ENCODE assay signal across 8 cellular contexts in genomic region chr2:171893824-171894611, GRCh38. TPM values are rescaled to one million over a fixed set of nuclear protein-coding genes. Genes with fewer than 3 reads are reported as not detected.
DNase-seq lines count a peak whose midpoint lies in the region; TF ChIP-seq lines count a peak whose summit lies in the region.

Gene SLC25A12, minus strand, starts transcription at chr2:171894244. Its CDS starts 30 bp downstream, at chr2:171894214.

- no peak within 1 kb of the TSS for H4K8ac ChIP-seq in H9 (replicated peaks; ENCODE audit: insufficient read length, low read depth, low read length)

- no peak within 1 kb of the TSS for H2BK12ac ChIP-seq in H9 (ENCODE audit: insufficient read length, low read depth, low read length)

- H3K4me3 ChIP-seq in MG63 (peak within 1 kb of the TSS; percentile 90), SK-N-MC (peak within 1 kb of the TSS; percentile 82), neutrophil (ENCODE audit: low read depth in 1 of 2, low read length in 1 of 2) (peak within 1 kb of the TSS; percentile 67 to 86)

- H3T11ph ChIP-seq in H9 (ENCODE audit: low read length), result no peak within 1 kb of the TSS

- peaks cover 1% of the 10 kb centered on the region; the same call in 1 of the 2 replicates for H3K27me3 Mint-ChIP-seq in H9 (ENCODE audit: low read depth)
- no peaks in the 10 kb centered on the region for H3K27me3 Mint-ChIP-seq in activated naive CD4-positive, alpha-beta T cell treated with anti-CD3 and anti-CD28 coated beads for 36 hours (ENCODE audit: low read depth)

- peaks cover 14 to 15% of the 10 kb centered on the region in 2 experiments for H3K4me1 Mint-ChIP-seq in H9
- H3K4me1 Mint-ChIP-seq in activated naive CD4-positive, alpha-beta T cell treated with anti-CD3 and anti-CD28 coated beads for 36 hours (ENCODE audit: low read depth), result peaks cover 42% of the 10 kb centered on the region

- H3K56ac ChIP-seq in H9 (ENCODE audit: insufficient read length, low read depth, low read length), result no peak within 1 kb of the TSS

- no peak within 1 kb of the TSS for H2AK5ac ChIP-seq in H9 (ENCODE audit: insufficient read length, low read length)

- H2BK15ac ChIP-seq in H9 (ENCODE audit: low read depth, low read length), result no peak within 1 kb of the TSS

- intact Hi-C loops in activated naive CD4-positive, alpha-beta T cell treated with anti-CD3 and anti-CD28 coated beads for 36 hours (cut with micrococcal nuclease), result loop anchor here (1.0 to 10.0 kb wide), 7 partner anchors 28 to 969 kb away; partner anchors contain the start of genes DLX2, GORASP2, HAT1 and METAP1D

- H3K9me3 Mint-ChIP-seq in H9, result peaks cover 7 to 8% of the 10 kb centered on the region in 2 experiments
- no peaks in the 10 kb centered on the region for H3K9me3 Mint-ChIP-seq in activated naive CD4-positive, alpha-beta T cell treated with anti-CD3 and anti-CD28 coated beads for 36 hours

- H3K23me2 ChIP-seq in H9 (ENCODE audit: insufficient read length, low read depth, low read length, poor library complexity, severe bottlenecking), result peaks cover 4% of the 10 kb centered on the region

- peak within 1 kb of the TSS; percentile 56 for H3K18ac ChIP-seq in H9 (ENCODE audit: insufficient read length, low read depth, low read length)

- H3K36me3 ChIP-seq in MG63 (peaks cover 5% of the 10 kb centered on the region), SK-N-MC (ENCODE audit: insufficient read depth, low read length) (peaks cover 19% of the 10 kb centered on the region; the same call in 1 of the 2 replicates), neutrophil (peaks cover 9% of the 10 kb centered on the region)

- H3K4me2 ChIP-seq in H9 (ENCODE audit: insufficient read depth, insufficient read length, low read length), result peak within 1 kb of the TSS; percentile 91

- H3K27ac ChIP-seq in H9 (ENCODE audit: insufficient read length, low read depth, low read length) (no peak within 1 kb of the TSS), SK-N-MC (peak within 1 kb of the TSS; percentile 60), neutrophil (peak within 1 kb of the TSS; percentile 67)

- H4K91ac ChIP-seq in H9 (ENCODE audit: insufficient read length, low read depth, low read length), result no peak within 1 kb of the TSS

- H3K79me1 ChIP-seq in H9 (ENCODE audit: insufficient read depth, low read depth, low read length, poor library complexity, severe bottlenecking), result no peaks in the 10 kb centered on the region

- no peaks in the 10 kb centered on the region for H3K79me2 ChIP-seq in H9 (ENCODE audit: insufficient read depth, low read length)

- peak within 1 kb of the TSS; percentile 67 to 98 (median 95); a peak in 6 of 7 replicates for H3K27ac Mint-ChIP-seq in H9
- peak within 1 kb of the TSS; percentile 94 for H3K27ac Mint-ChIP-seq in activated naive CD4-positive, alpha-beta T cell treated with anti-CD3 and anti-CD28 coated beads for 36 hours

- H2BK120ac ChIP-seq in H9 (ENCODE audit: low read depth, low read length, poor library complexity, severe bottlenecking), result no peak within 1 kb of the TSS

- peak; percentile 86 for DNase-seq in G401 (ENCODE audit: low spot score)
- peak; percentile 79 for DNase-seq in H9
- DNase-seq in MG63, result peak; percentile 89
- no peak for DNase-seq in SK-N-MC (ENCODE audit: low read depth, low spot score)
- peak; percentile 78 for DNase-seq in activated naive CD4-positive, alpha-beta T cell treated with anti-CD3 and anti-CD28 coated beads for 36 hours
- DNase-seq in germinal center (ENCODE audit: low spot score), result peak; percentile 90

- H2BK20ac ChIP-seq in H9 (ENCODE audit: low read depth, low read length, poor library complexity, severe bottlenecking), result no peak within 1 kb of the TSS

- H2BK5ac ChIP-seq in H9 (ENCODE audit: insufficient read length, low read length), result no peak within 1 kb of the TSS

- H3K9me3 ChIP-seq in H9 (ENCODE audit: control insufficient read depth, low read depth, low read length) (no peaks in the 10 kb centered on the region), MG63 (no peaks in the 10 kb centered on the region), SK-N-MC (ENCODE audit: low read depth, low read length) (no peaks in the 10 kb centered on the region), neutrophil (no peaks in the 10 kb centered on the region)

- no peaks in the 10 kb centered on the region for H4K20me1 ChIP-seq in H9 (ENCODE audit: control insufficient read depth, insufficient read depth, insufficient read length)

- H3K9ac ChIP-seq in H9 (ENCODE audit: extremely low read depth, insufficient read length, low read length), result peak within 1 kb of the TSS; percentile 40
- peak within 1 kb of the TSS; percentile 72 for H3K9ac ChIP-seq in SK-N-MC (ENCODE audit: insufficient read length)

- no peak within 1 kb of the TSS for H3K23ac ChIP-seq in H9 (ENCODE audit: insufficient read length, low read depth, low read length)

- WGBS in H9 (ENCODE audit: extremely low coverage, insufficient read length, low lambda C conversion rate), result no CpG with 5 or more reads among the region's 63 CpGs

- peak within 1 kb of the TSS; percentile 95 to 99 for H3K4me3 Mint-ChIP-seq in H9
- H3K4me3 Mint-ChIP-seq in activated naive CD4-positive, alpha-beta T cell treated with anti-CD3 and anti-CD28 coated beads for 36 hours, result peak within 1 kb of the TSS; percentile 100

- H3K4me1 ChIP-seq in H9 (ENCODE audit: insufficient read depth, low read length) (peaks cover 3% of the 10 kb centered on the region; the same call in 1 of the 2 replicates), neutrophil (ENCODE audit: control insufficient read depth in 1 of 2, insufficient read depth in 1 of 2, low read depth in 1 of 2, low read length in 1 of 2) (peaks cover 13 to 17% of the 10 kb centered on the region in 2 experiments)

- no peak within 1 kb of the TSS for H3K4ac ChIP-seq in H9 (ENCODE audit: low read depth, low read length)

- in situ Hi-C loops in G401 (cut with HindIII; ENCODE audit: low sequenced_read_pairs), result no loop called here

- H4K5ac ChIP-seq in H9 (ENCODE audit: insufficient read length, low read depth, low read length), result no peak within 1 kb of the TSS

- peak within 1 kb of the TSS; percentile 59 for H2AFZ ChIP-seq in H9 (ENCODE audit: low read length)

- no peak within 1 kb of the TSS for H3K14ac ChIP-seq in H9 (ENCODE audit: insufficient read depth, low read length)

- no peak for TF ChIP-seq CTCF in H9 (conservative IDR thresholded peaks at IDR 0.05)
- TF ChIP-seq CTCF in neutrophil (IDR thresholded peaks at IDR 0.05), result no peak
- no peak for TF ChIP-seq CTCF in subcutaneous adipose tissue (IDR thresholded peaks at IDR 0.05; ENCODE audit: low read depth)

- H3K27me3 ChIP-seq in H9 (ENCODE audit: insufficient read depth, low read length), result no peaks in the 10 kb centered on the region
- no peaks in the 10 kb centered on the region for H3K27me3 ChIP-seq in MG63
- H3K27me3 ChIP-seq in neutrophil, result no peaks in the 10 kb centered on the region

- CTCF ChIA-PET in activated naive CD4-positive, alpha-beta T cell treated with anti-CD3 and anti-CD28 coated beads for 36 hours (lab: Charles Lee), result interaction anchor here (1.0 to 1.1 kb wide), 2 partner anchors 191 to 295 kb away, joined by 3 to 4 read pairs; partner anchors contain the start of gene DLX1

- H3K36me3 Mint-ChIP-seq in H9 (ENCODE audit: insufficient read depth in 1 of 3, low read depth in 3 of 3), result peaks cover 1 to 9% (median 5%) of the 10 kb centered on the region in 3 experiments; a peak in 6 of 7 replicates
- H3K36me3 Mint-ChIP-seq in activated naive CD4-positive, alpha-beta T cell treated with anti-CD3 and anti-CD28 coated beads for 36 hours (ENCODE audit: low read depth), result peaks cover 24% of the 10 kb centered on the region

RNA-seq across cellular contexts. Expression of gene SLC25A12, which starts in this region (rescaled TPM):
- 24.5 and 24.7 TPM in 2 replicates for total RNA-seq in G401 (2014; rRNA removed; shearing (Covaris generic))
- total RNA-seq in H9 (2021) (10.1 and 10.8 TPM in 2 replicates), subcutaneous adipose tissue (10 to 100 TPM; 12.4 to 24.0 (median 14.6) TPM)
- 19.5 and 21.7 TPM in 2 replicates for total RNA-seq in MG63 (2014; rRNA removed; shearing (Covaris generic); ENCODE audit: low replicate concordance)
- total RNA-seq in activated naive CD4-positive, alpha-beta T cell treated with anti-CD3 and anti-CD28 coated beads for 36 hours, result 10 to 100 TPM; 15.0 to 17.4 TPM
